In the genomic region with DNA sequence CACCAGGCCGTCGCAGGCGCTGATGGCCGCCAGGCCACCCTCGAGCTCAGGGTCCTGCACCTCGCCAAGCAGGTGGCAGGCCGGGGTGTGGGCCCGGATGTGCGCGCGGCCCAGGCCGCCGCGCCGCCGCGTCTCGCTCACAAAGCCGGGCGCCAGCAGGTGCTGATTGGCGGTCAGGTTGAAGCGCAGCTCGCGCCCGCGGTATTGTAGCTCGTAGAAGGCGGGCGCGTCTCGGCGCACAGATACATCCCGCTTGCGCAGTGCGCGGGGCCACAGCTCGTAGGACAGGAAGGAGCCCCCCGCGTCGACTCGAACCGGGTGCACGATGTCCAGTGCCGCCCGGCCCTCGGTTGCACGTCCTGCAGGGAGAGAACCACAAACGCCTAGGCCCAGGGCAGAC, we compare ENCODE assay signal across 28 cellular contexts. TPM values are rescaled to one million over a fixed set of nuclear protein-coding genes. Genes with fewer than 3 reads are reported as not detected.
"Had no signal": no experiment of that assay in that cellular context is flagged by ENCODE, and none has a peak within 500 bp of the region (broad histone marks: within the 10 kb centered on the region; RNA-seq: fewer than 3 reads in every experiment).

No MANE protein-coding gene starts in this region.

- H3K27me3 ChIP-seq: heart left ventricle, neural progenitor cell, right atrium auricular region, right lobe of liver, stomach, tibial artery, vagina had no signal

- H3K9me3 Mint-ChIP-seq: immature natural killer cell; memory B cell; naive B cell; natural killer cell; nephron progenitor cell; neural progenitor cell; stimulated activated effector memory CD8-positive, alpha-beta T cell treated with anti-CD3 and anti-CD28 coated beads, Interleukin-12 subunit alpha, Interleukin-12 subunit beta, amount 100 ng/mL, for 72 hours had no signal

- H2AFZ ChIP-seq: neural progenitor cell, parathyroid adenoma had no signal

- H3K9me3 ChIP-seq: heart left ventricle, left ventricle myocardium inferior, neutrophil, right atrium auricular region, right lobe of liver, stomach, thoracic aorta, tibial artery, vagina had no signal

- ATAC-seq: heart left ventricle; left colon; right lobe of liver; stimulated activated effector memory CD8-positive, alpha-beta T cell treated with anti-CD3 and anti-CD28 coated beads, Interleukin-12 subunit alpha, Interleukin-12 subunit beta, amount 100 ng/mL, for 72 hours had no signal

- H3K4me1 ChIP-seq: parathyroid adenoma, right lobe of liver had no signal

- H3K79me2 ChIP-seq: parathyroid adenoma had no signal

- H3K4me2 ChIP-seq: neural progenitor cell, smooth muscle cell had no signal

- FAIRE-seq: islet of Langerhans, kidney had no signal

- H3K4me3 ChIP-seq: heart left ventricle, left ventricle myocardium inferior, neural progenitor cell, right atrium auricular region, right lobe of liver, smooth muscle cell, stomach, thoracic aorta, tibial artery, vagina had no signal

- H3K36me3 ChIP-seq: neural progenitor cell, neutrophil, right lobe of liver, tibial artery, vagina had no signal

- H3K27ac ChIP-seq: heart left ventricle, left ventricle myocardium inferior, neural progenitor cell, neutrophil, parathyroid adenoma, right lobe of liver, stomach, thoracic aorta, tibial artery, vagina had no signal

- H3K4me1 Mint-ChIP-seq: immature natural killer cell; memory B cell; naive B cell; natural killer cell; stimulated activated effector memory CD8-positive, alpha-beta T cell treated with anti-CD3 and anti-CD28 coated beads, Interleukin-12 subunit alpha, Interleukin-12 subunit beta, amount 100 ng/mL, for 72 hours had no signal

- H3K9ac ChIP-seq: neural progenitor cell, parathyroid adenoma had no signal

- H3K27me3 Mint-ChIP-seq: memory B cell, naive B cell had no signal

- H3K27ac Mint-ChIP-seq: immature natural killer cell; memory B cell; natural killer cell; nephron progenitor cell; neural progenitor cell; stimulated activated effector memory CD8-positive, alpha-beta T cell treated with anti-CD3 and anti-CD28 coated beads, Interleukin-12 subunit alpha, Interleukin-12 subunit beta, amount 100 ng/mL, for 72 hours had no signal

- DNase-seq: heart left ventricle; hypothalamus; immature natural killer cell; kidney; left colon; left ventricle myocardium inferior; naive B cell; natural killer cell; nephron progenitor cell; occipital lobe; right lobe of liver; stimulated activated CD4-positive, alpha-beta T cell treated with anti-CD3 and anti-CD28 coated beads, Interleukin-12 subunit alpha, Interleukin-12 subunit beta, amount 100 ng/mL, for 4 hours; stimulated activated CD4-positive, alpha-beta T cell treated with anti-CD3 and anti-CD28 coated beads, Interleukin-15, amount 100 ng/mL, for 24 hours; stimulated activated CD4-positive, alpha-beta T cell treated with anti-CD3 and anti-CD28 coated beads, Interleukin-4, amount 100 ng/mL, for 24 hours; stimulated activated naive CD4-positive, alpha-beta T cell; stomach; tibial artery had no signal

- H3K4me3 Mint-ChIP-seq: immature natural killer cell; memory B cell; naive B cell; natural killer cell; nephron progenitor cell; neural progenitor cell; stimulated activated effector memory CD8-positive, alpha-beta T cell treated with anti-CD3 and anti-CD28 coated beads, Interleukin-12 subunit alpha, Interleukin-12 subunit beta, amount 100 ng/mL, for 72 hours had no signal

- H3K36me3 Mint-ChIP-seq: immature natural killer cell; memory B cell; naive B cell; natural killer cell; stimulated activated effector memory CD8-positive, alpha-beta T cell treated with anti-CD3 and anti-CD28 coated beads, Interleukin-12 subunit alpha, Interleukin-12 subunit beta, amount 100 ng/mL, for 72 hours had no signal

RNA-seq across cellular contexts. Expression of a gene that starts 11.1 kb away (rescaled TPM):
- total RNA-seq: mononuclear cell had no signal
- polyA plus RNA-seq: immature natural killer cell had no signal
